27 cellular contexts compared by ENCODE assay signal in the genomic region with DNA sequence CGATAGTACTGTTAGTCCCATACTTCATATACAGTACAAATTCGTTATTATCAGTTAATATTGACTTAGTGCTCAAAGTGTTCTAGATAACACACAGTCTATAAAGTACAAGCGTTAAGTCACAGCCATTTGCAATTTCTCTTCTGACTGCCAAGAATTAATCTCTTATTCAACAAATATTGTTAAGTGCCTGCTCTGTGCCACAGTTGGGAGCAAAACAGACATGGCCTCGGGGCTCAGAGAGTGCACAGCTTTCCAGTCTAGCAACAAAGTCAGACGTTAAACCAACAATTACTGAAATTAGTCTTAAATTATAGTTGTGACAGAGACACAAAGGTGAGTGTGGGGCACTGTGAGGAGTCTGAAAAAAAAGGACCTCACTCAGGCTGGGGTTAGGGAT.
"Had no signal": no experiment of that assay in that cellular context is flagged by ENCODE, and none has a peak within 500 bp of the region (broad histone marks: within the 10 kb centered on the region; RNA-seq: fewer than 3 reads in every experiment).

No MANE protein-coding gene starts in this region.

- H3K36me3 ChIP-seq: adrenal gland, breast epithelium, colonic mucosa, Peyer's patch, SJCRH30 had no signal

- H3K9me3 ChIP-seq: adrenal gland, breast epithelium, colonic mucosa, Peyer's patch, SJCRH30 had no signal

- ATAC-seq: activated CD8-positive, alpha-beta T cell treated with anti-CD3 and anti-CD28 coated beads, Interleukin-2, amount 10 ng/mL, durations not matched to agents 7 days and 5 days; K562; T-helper 17 cell; WTC11 had no signal

- H3K4me1 ChIP-seq: adrenal gland, breast epithelium, colonic mucosa, Peyer's patch, SJCRH30 had no signal

- DNase-seq: activated CD4-positive, alpha-beta T cell treated with anti-CD3 and anti-CD28 coated beads for 48 hours; activated CD4-positive, alpha-beta T cell treated with anti-CD3 and anti-CD28 coated beads, Interleukin-2, amount 50 U/mL, for 4 hours; activated CD4-positive, CD25-positive, alpha-beta regulatory T cell treated with anti-CD3 and anti-CD28 coated beads, Interleukin-2, amount 50 U/mL, for 72 hours; activated CD8-positive, alpha-beta memory T cell treated with anti-CD3 and anti-CD28 coated beads, Interleukin-2, amount 50 U/mL, for 48 hours; activated CD8-positive, alpha-beta T cell treated with anti-CD3 and anti-CD28 coated beads, Interleukin-2, amount 10 ng/mL, durations not matched to agents 7 days and 5 days; activated naive CD4-positive, alpha-beta T cell treated with anti-CD3 and anti-CD28 coated beads, Interleukin-2, amount 50 U/mL, for 16 hours; activated naive CD8-positive, alpha-beta T cell treated with anti-CD3 and anti-CD28 coated beads, Interleukin-2, amount 10 ng/mL, durations not matched to agents 7 days and 5 days; activated T-cell treated with anti-CD3 and anti-CD28 coated beads, Interleukin-2, amount 50 U/mL, for 1 hour; anterior cingulate cortex; caudate nucleus; colonic mucosa; Karpas-422; NCI-H187 treated with DMSO at 0.1 percent for 48 hours; NCI-H446 treated with DMSO at 0.1 percent for 48 hours; NCI-H526; NCI-H82; NK-92 treated with Interleukin-12 subunit alpha and Interleukin-12 subunit beta, amount 100 ng/mL, for 24 hours; Peyer's patch; Right ventricle myocardium superior; SJCRH30; T-helper 17 cell; T-helper 9 cell had no signal

- H3K4me3 ChIP-seq: adrenal gland, breast epithelium, colonic mucosa, K562, Peyer's patch, SJCRH30 had no signal

- H3K27ac ChIP-seq: adrenal gland, breast epithelium, colonic mucosa, Peyer's patch, RWPE1, SJCRH30 had no signal

- H3K27me3 ChIP-seq: adrenal gland, breast epithelium, colonic mucosa, Peyer's patch had no signal
